24 cellular contexts compared by ENCODE assay signal in the genomic region with DNA sequence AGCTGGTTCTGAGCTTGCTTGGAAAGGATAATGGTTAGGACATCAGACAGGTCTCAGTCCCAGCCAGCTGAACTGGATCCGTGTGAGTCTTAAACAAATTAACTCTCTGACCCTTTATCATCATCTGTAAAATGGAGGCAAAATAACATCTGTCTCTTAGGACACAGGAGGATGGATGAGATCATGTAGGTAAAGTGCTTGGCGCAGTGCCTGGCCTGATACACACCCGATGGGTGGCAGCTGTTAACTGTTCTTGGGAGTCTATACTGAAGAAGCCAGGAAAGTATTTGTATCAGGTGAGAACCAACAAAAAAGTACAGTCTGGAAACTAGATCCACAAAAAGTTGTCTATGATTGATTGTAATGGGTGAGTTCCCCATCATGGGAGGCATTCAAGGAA.
"Had no signal": no experiment of that assay in that cellular context is flagged by ENCODE, and none has a peak within 500 bp of the region (broad histone marks: within the 10 kb centered on the region; RNA-seq: fewer than 3 reads in every experiment).

No MANE protein-coding gene starts in this region.

- H3K36me3 ChIP-seq: gastroesophageal sphincter, neutrophil, ovary, right lobe of liver, thoracic aorta, uterus had no signal

- H3K27me3 ChIP-seq: gastroesophageal sphincter, neutrophil, ovary, right lobe of liver, uterus had no signal

- H3K27ac ChIP-seq: gastroesophageal sphincter, neutrophil, ovary, right lobe of liver, thoracic aorta, uterus had no signal

- H3K4me1 ChIP-seq: right lobe of liver, uterus had no signal

- DNase-seq: activated CD4-positive, alpha-beta T cell treated with anti-CD3 and anti-CD28 coated beads for 36 hours; activated CD4-positive, CD25-positive, alpha-beta regulatory T cell; activated CD8-positive, alpha-beta memory T cell treated with anti-CD3 and anti-CD28 coated beads, Interleukin-2, amount 10 ng/mL, durations not matched to agents 7 days and 5 days; activated CD8-positive, alpha-beta T cell treated with anti-CD3 and anti-CD28 coated beads, Interleukin-2, amount 10 ng/mL, durations not matched to agents 7 days and 5 days; activated naive CD8-positive, alpha-beta T cell treated with anti-CD3 and anti-CD28 coated beads, Interleukin-2, amount 50 U/mL, for 24 hours; activated T-cell treated with anti-CD3 and anti-CD28 coated beads, Interleukin-2, amount 50 U/mL, for 48 hours; amygdala; central memory CD4-positive, alpha-beta T cell; head of caudate nucleus; hypothalamus; immature natural killer cell; kidney; left colon; naive B cell; nephron progenitor cell; ovary; right lobe of liver; stimulated activated CD4-positive, alpha-beta T cell treated with anti-CD3 and anti-CD28 coated beads, Interleukin-12 subunit alpha, Interleukin-12 subunit beta, amount 100 ng/mL, for 4 hours; stimulated activated CD4-positive, alpha-beta T cell treated with anti-CD3 and anti-CD28 coated beads, Interleukin-4, amount 100 ng/mL, for 1 hour; uterus had no signal

- H3K9me3 ChIP-seq: gastroesophageal sphincter, neutrophil, ovary, right lobe of liver, thoracic aorta, uterus had no signal

- FAIRE-seq: endothelial cell of umbilical vein, kidney had no signal

- ATAC-seq: activated CD4-positive, alpha-beta T cell treated with anti-CD3 and anti-CD28 coated beads for 36 hours; activated CD8-positive, alpha-beta memory T cell treated with anti-CD3 and anti-CD28 coated beads, Interleukin-2, amount 10 ng/mL, durations not matched to agents 7 days and 5 days; activated CD8-positive, alpha-beta T cell treated with anti-CD3 and anti-CD28 coated beads, Interleukin-2, amount 10 ng/mL, durations not matched to agents 7 days and 5 days; activated naive CD8-positive, alpha-beta T cell treated with anti-CD3 and anti-CD28 coated beads, Interleukin-2, amount 50 U/mL, for 24 hours; gastroesophageal sphincter; left colon; right lobe of liver had no signal

- H3K4me3 ChIP-seq: gastroesophageal sphincter, ovary, right lobe of liver, thoracic aorta, uterus had no signal
